Comparison of ENCODE assay signal across 8 cellular contexts in genomic region chr9:124939944-124940343, GRCh38. TPM values are rescaled to one million over a fixed set of nuclear protein-coding genes. Genes with fewer than 3 reads are reported as not detected.
DNase-seq lines count a peak whose midpoint lies in the region; ATAC-seq and TF ChIP-seq lines count a peak whose summit lies in the region.

No MANE protein-coding gene starts in this region.

- POLR2A ChIA-PET in CD4-positive, alpha-beta T cell (lab: Charles Lee): interaction anchor here (1.0 kb wide), 1 partner anchor 26 kb away, joined by 5 read pairs; no protein-coding TSS in a partner anchor

- H3K9me3 Mint-ChIP-seq in CD4-positive, alpha-beta T cell: no peaks in the 10 kb centered on the region
- no peaks in the 10 kb centered on the region for H3K9me3 Mint-ChIP-seq in endothelial cell (ENCODE audit: unreplicated experiment)

- no peaks in the 10 kb centered on the region for H3K9me3 ChIP-seq in CD4-positive, alpha-beta T cell (ENCODE audit: control insufficient read depth, low read length)
- H3K9me3 ChIP-seq in OCI-LY3 (ENCODE audit: insufficient read depth, low read length): no peaks in the 10 kb centered on the region
- H3K9me3 ChIP-seq in neuronal stem cell (replicated peaks in 1 of 2; ENCODE audit: control insufficient read depth in 2 of 2, insufficient read depth in 1 of 2, low read depth in 1 of 2, low read length in 2 of 2): no peaks in the 10 kb centered on the region

- no peak overlapping the region for H2AK5ac ChIP-seq in neuronal stem cell (ENCODE audit: low read depth, low read length)

- peak overlapping the region; percentile 90 for H3K27ac ChIP-seq in CD4-positive, alpha-beta T cell (ENCODE audit: low read depth, low read length)
- H3K27ac ChIP-seq in OCI-LY3 (ENCODE audit: low read length) (0 out of 2 replicates have a peak overlapping the region, but pooled peaks have one; percentile 66), neuronal stem cell (replicated peaks; ENCODE audit: low read length) (no peak overlapping the region)

- no peak overlapping the region for H3K4ac ChIP-seq in neuronal stem cell (ENCODE audit: low read length)

- peak overlapping the region; percentile 71 for H3K4me2 ChIP-seq in OCI-LY3 (ENCODE audit: low read length)
- H3K4me2 ChIP-seq in neuronal stem cell (ENCODE audit: insufficient read depth, low read length, poor library complexity, severe bottlenecking): peak overlapping the region; percentile 80

- no peak for TF ChIP-seq CTCF in CD4-positive, alpha-beta T cell (IDR thresholded peaks at IDR 0.05)
- TF ChIP-seq CTCF in OCI-LY3 (IDR thresholded peaks at IDR 0.05; ENCODE audit: low read depth, low read length) (no peak), endothelial cell (IDR thresholded peaks at IDR 0.05; ENCODE audit: unreplicated experiment) (no peak)

- DNase-seq in CD4-positive, alpha-beta T cell: no peak
- DNase-seq in endothelial cell (ENCODE audit: low spot score) (no peak), neuronal stem cell (ENCODE audit: low spot score) (no peak), sciatic nerve (ENCODE audit: low spot score) (no peak), SK-N-DZ (ENCODE audit: low spot score) (no peak), hepatic stellate cell (ENCODE audit: low spot score) (no peak)

- H2AFZ ChIP-seq in OCI-LY3 (ENCODE audit: low read depth, low read length) (no peak overlapping the region), neuronal stem cell (ENCODE audit: low read length) (peak overlapping the region; percentile 96)

- H3K79me1 ChIP-seq in neuronal stem cell (ENCODE audit: low read depth, low read length): no peaks in the 10 kb centered on the region

- no peaks in the 10 kb centered on the region for H4K20me1 ChIP-seq in OCI-LY3 (ENCODE audit: insufficient read depth, low read length)

- H3K36me3 Mint-ChIP-seq in CD4-positive, alpha-beta T cell (ENCODE audit: low read depth): peaks cover 37% of the 10 kb centered on the region
- no peaks in the 10 kb centered on the region for H3K36me3 Mint-ChIP-seq in endothelial cell (ENCODE audit: low read depth, unreplicated experiment)

- H3K9ac ChIP-seq in OCI-LY3 (ENCODE audit: low read length) (peak overlapping the region; percentile 70), neuronal stem cell (ENCODE audit: low read depth, low read length, poor library complexity) (no peak overlapping the region)

- no peak overlapping the region for H4K8ac ChIP-seq in neuronal stem cell (ENCODE audit: low read depth, low read length)

- no peak overlapping the region for H2BK12ac ChIP-seq in neuronal stem cell (ENCODE audit: low read length)

- no peaks in the 10 kb centered on the region for H3K27me3 ChIP-seq in CD4-positive, alpha-beta T cell (ENCODE audit: control insufficient read depth, insufficient read depth, low read length)
- no peaks in the 10 kb centered on the region for H3K27me3 ChIP-seq in OCI-LY3 (ENCODE audit: low read depth, low read length)
- no peaks in the 10 kb centered on the region for H3K27me3 ChIP-seq in neuronal stem cell (ENCODE audit: control insufficient read depth in 3 of 3, insufficient read depth in 3 of 3, low read depth in 1 of 3, low read length in 3 of 3)

- H3K18ac ChIP-seq in neuronal stem cell (ENCODE audit: low read length): no peak overlapping the region

- no peak overlapping the region for H2BK15ac ChIP-seq in neuronal stem cell (ENCODE audit: low read length)

- H3K79me2 ChIP-seq in OCI-LY3 (ENCODE audit: low read length): peaks cover 5% of the 10 kb centered on the region; the same call in 1 of the 2 replicates

- no peak overlapping the region for H3K14ac ChIP-seq in neuronal stem cell (ENCODE audit: low read length)

- no peak overlapping the region for H3K23ac ChIP-seq in neuronal stem cell (ENCODE audit: low read depth, low read length, poor library complexity)

- CTCF ChIA-PET in CD4-positive, alpha-beta T cell (lab: Charles Lee): no interaction called here

- no peak overlapping the region for H2BK120ac ChIP-seq in neuronal stem cell (ENCODE audit: low read depth, low read length)

- intact Hi-C loops in CD4-positive, alpha-beta T cell (cut with DNase I, micrococcal nuclease): loop anchor here (2.0 to 5.0 kb wide), 4 partner anchors 71 to 262 kb away; partner anchors contain the start of genes ARPC5L (in 1 of the 2), NR6A1 (in 1 of the 2), RABEPK (in 1 of the 2) and RPL35 (in 1 of the 2)
- intact Hi-C loops in sciatic nerve (cut with DNase I): no loop called here

- peaks cover 6% of the 10 kb centered on the region for H3K36me3 ChIP-seq in OCI-LY3 (replicated peaks; ENCODE audit: low read depth, low read length)
- H3K36me3 ChIP-seq in neuronal stem cell (replicated peaks in 1 of 2; ENCODE audit: control insufficient read depth in 2 of 2, insufficient read depth in 2 of 2, low read length in 2 of 2): peaks cover 3 to 23% of the 10 kb centered on the region in 2 donors

- no peak for ATAC-seq in CD4-positive, alpha-beta T cell (ENCODE audit: poor library complexity)
- no peak for ATAC-seq in sciatic nerve
- no peak for ATAC-seq in GM18870 (IDR thresholded peaks at IDR 0.05; ENCODE audit: unreplicated experiment)

- no peaks in the 10 kb centered on the region for H3K27me3 Mint-ChIP-seq in CD4-positive, alpha-beta T cell
- peaks cover 1% of the 10 kb centered on the region for H3K27me3 Mint-ChIP-seq in endothelial cell (ENCODE audit: unreplicated experiment)

- peak overlapping the region; percentile 90 for H3K27ac Mint-ChIP-seq in CD4-positive, alpha-beta T cell
- no peak overlapping the region for H3K27ac Mint-ChIP-seq in endothelial cell (ENCODE audit: unreplicated experiment)

- no peak overlapping the region for H2BK5ac ChIP-seq in neuronal stem cell (ENCODE audit: low read length)

- H3K4me3 ChIP-seq in OCI-LY3 (ENCODE audit: low read length): peak overlapping the region; percentile 85
- H3K4me3 ChIP-seq in neuronal stem cell (ENCODE audit: low read length in 2 of 2): peak overlapping the region; percentile 87 to 93

- peak overlapping the region; percentile 94 for H3K4me3 Mint-ChIP-seq in CD4-positive, alpha-beta T cell
- H3K4me3 Mint-ChIP-seq in endothelial cell (ENCODE audit: unreplicated experiment): peak overlapping the region; percentile 91

- H3K4me1 Mint-ChIP-seq in CD4-positive, alpha-beta T cell (ENCODE audit: low read depth): peaks cover 23% of the 10 kb centered on the region
- H3K4me1 Mint-ChIP-seq in endothelial cell (ENCODE audit: unreplicated experiment): peaks cover 6% of the 10 kb centered on the region

- H3K4me1 ChIP-seq in OCI-LY3 (ENCODE audit: low read length): peaks cover 12% of the 10 kb centered on the region
- peaks cover 0 to 2% of the 10 kb centered on the region in 2 donors for H3K4me1 ChIP-seq in neuronal stem cell (ENCODE audit: control insufficient read depth in 2 of 2, insufficient read depth in 1 of 2, low read depth in 1 of 2, low read length in 2 of 2)

- H4K91ac ChIP-seq in neuronal stem cell (ENCODE audit: low read depth, low read length, poor library complexity): no peak overlapping the region

RNA-seq across cellular contexts. Expression of gene GOLGA1, which starts 0.9 kb away (rescaled TPM):
- total RNA-seq in CD4-positive, alpha-beta T cell: 10 to 100 TPM; 12.9 to 22.2 TPM
- total RNA-seq in endothelial cell (ENCODE audit: unreplicated experiment) (14.8 TPM), sciatic nerve (31.9 TPM)
- polyA plus RNA-seq in neuronal stem cell (2013, experiment 1 of 2): 7.7 TPM
- polyA plus RNA-seq in neuronal stem cell (2013, experiment 2 of 2): 7.6 TPM
- 9.3 and 10.4 TPM in 2 replicates for polyA plus RNA-seq in SK-N-DZ (2014; cell fraction: cytosol; rRNA removed)
- 41.3 and 42.8 TPM in 2 replicates for polyA plus RNA-seq in SK-N-DZ (2014; cell fraction: nucleus; rRNA removed)
